In the genomic region with DNA sequence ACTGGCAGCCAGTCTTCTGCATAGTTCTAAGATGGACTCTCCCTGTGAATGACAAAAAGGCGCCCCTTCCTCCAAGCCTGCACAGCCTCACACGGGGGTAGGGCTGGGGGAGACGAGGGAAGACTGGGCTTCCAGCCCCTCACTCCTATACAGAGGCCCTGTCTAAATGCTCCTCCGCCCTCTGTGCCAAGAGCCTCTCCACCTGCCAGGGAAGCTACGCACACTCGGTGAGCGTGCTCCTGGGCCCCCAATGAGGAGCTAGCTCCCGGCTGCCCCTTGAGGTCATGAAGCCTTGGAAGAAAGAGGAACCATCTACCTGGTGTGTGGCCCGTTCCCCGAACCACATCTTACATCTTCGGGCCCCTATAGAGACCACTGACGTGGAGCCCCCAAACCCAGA, we compare ENCODE assay signal across 24 cellular contexts. TPM values are rescaled to one million over a fixed set of nuclear protein-coding genes. Genes with fewer than 3 reads are reported as not detected.
"Had no signal": no experiment of that assay in that cellular context is flagged by ENCODE, and none has a peak within 500 bp of the region (broad histone marks: within the 10 kb centered on the region; RNA-seq: fewer than 3 reads in every experiment).

No MANE protein-coding gene starts in this region.

- H3K4me1 Mint-ChIP-seq: stimulated activated naive B cell treated with anti-CD40 and anti-IgM and Interleukin-4, amounts not matched to agents 10 μg/mL and 1 μg/mL and 100 μg/mL, for 72 hours had no signal

- ATAC-seq: esophagus mucosa; left lung; lower lobe of right lung; naive thymus-derived CD8-positive, alpha-beta T cell; stimulated activated naive B cell treated with anti-CD40 and anti-IgM and Interleukin-4, amounts not matched to agents 10 μg/mL and 1 μg/mL and 100 μg/mL, for 72 hours had no signal

- H3K9me3 Mint-ChIP-seq: activated CD4-positive, alpha-beta memory T cell treated with anti-CD3 and anti-CD28 coated beads for 36 hours; activated T-cell treated with anti-CD3 and anti-CD28 coated beads, Interleukin-2, amount 50 U/mL, for 24 hours; stimulated activated naive B cell treated with anti-CD40 and anti-IgM and Interleukin-4, amounts not matched to agents 10 μg/mL and 1 μg/mL and 100 μg/mL, for 72 hours had no signal

- DNase-seq: activated CD4-positive, alpha-beta memory T cell treated with anti-CD3 and anti-CD28 coated beads for 36 hours; activated CD4-positive, alpha-beta T cell treated with anti-CD3 and anti-CD28 coated beads for 48 hours; activated CD8-positive, alpha-beta memory T cell treated with anti-CD3 and anti-CD28 coated beads, Interleukin-2, amount 50 U/mL, for 48 hours; activated gamma-delta T cell; activated naive CD4-positive, alpha-beta T cell treated with anti-CD3 and anti-CD28 coated beads, Interleukin-2, amount 50 U/mL, for 16 hours; activated T-cell treated with anti-CD3 and anti-CD28 coated beads, Interleukin-2, amount 50 U/mL, for 24 hours; amniotic stem cell; foreskin fibroblast; kidney glomerular epithelial cell; lower lobe of right lung; mesenchymal stem cell; naive thymus-derived CD8-positive, alpha-beta T cell; posterior cingulate gyrus; right cardiac atrium; stimulated activated CD4-positive, alpha-beta T cell treated with anti-CD3 and anti-CD28 coated beads, Interleukin-15, amount 100 ng/mL, for 24 hours; stimulated activated CD4-positive, alpha-beta T cell treated with anti-CD3 and anti-CD28 coated beads, Interleukin-2, amount 100 ng/mL, for 24 hours; stimulated activated naive B cell treated with anti-CD40 and anti-IgM and Interleukin-4, amounts not matched to agents 10 μg/mL and 1 μg/mL and 100 μg/mL, for 72 hours; stomach; thyroid gland had no signal

- H3K9me3 ChIP-seq: left lung, lower lobe of right lung, thyroid gland, upper lobe of left lung had no signal

- H3K27ac ChIP-seq: left lung, lower lobe of right lung, stomach, thyroid gland, upper lobe of left lung had no signal

- H3K27ac Mint-ChIP-seq: activated CD4-positive, alpha-beta memory T cell treated with anti-CD3 and anti-CD28 coated beads for 36 hours; activated T-cell treated with anti-CD3 and anti-CD28 coated beads, Interleukin-2, amount 50 U/mL, for 24 hours; naive thymus-derived CD8-positive, alpha-beta T cell; stimulated activated naive B cell treated with anti-CD40 and anti-IgM and Interleukin-4, amounts not matched to agents 10 μg/mL and 1 μg/mL and 100 μg/mL, for 72 hours had no signal

- H3K4me3 ChIP-seq: left lung, lower lobe of right lung, stomach, thyroid gland, upper lobe of left lung had no signal

- H3K4me3 Mint-ChIP-seq: activated CD4-positive, alpha-beta memory T cell treated with anti-CD3 and anti-CD28 coated beads for 36 hours; activated T-cell treated with anti-CD3 and anti-CD28 coated beads, Interleukin-2, amount 50 U/mL, for 24 hours; stimulated activated naive B cell treated with anti-CD40 and anti-IgM and Interleukin-4, amounts not matched to agents 10 μg/mL and 1 μg/mL and 100 μg/mL, for 72 hours had no signal

- H3K4me1 ChIP-seq: left lung, lower lobe of right lung, thyroid gland, upper lobe of left lung had no signal

- H3K36me3 Mint-ChIP-seq: activated CD4-positive, alpha-beta memory T cell treated with anti-CD3 and anti-CD28 coated beads for 36 hours; naive thymus-derived CD8-positive, alpha-beta T cell; stimulated activated naive B cell treated with anti-CD40 and anti-IgM and Interleukin-4, amounts not matched to agents 10 μg/mL and 1 μg/mL and 100 μg/mL, for 72 hours had no signal

- H3K36me3 ChIP-seq: left lung, lower lobe of right lung, stomach, thyroid gland, upper lobe of left lung had no signal

RNA-seq across cellular contexts. Expression of gene CRTAC1, which starts 54.8 kb away (rescaled TPM):
- total RNA-seq: activated CD4-positive, alpha-beta memory T cell treated with anti-CD3 and anti-CD28 coated beads for 36 hours; activated CD8-positive, alpha-beta memory T cell treated with anti-CD3 and anti-CD28 coated beads for 36 hours; naive thymus-derived CD8-positive, alpha-beta T cell; T-helper 1 cell treated with Interleukin-12 subunit alpha and Interleukin-12 subunit beta and Interleukin-4 antibody, amounts not matched to agents 30 ng/mL and 1 ng/mL, for 36 hours had no signal
- polyA plus RNA-seq: naive thymus-derived CD8-positive, alpha-beta T cell had no signal
